Comparison of ENCODE assay signal across 1 cellular context in genomic region chr10:29766753-29767152, GRCh38.
TF ChIP-seq lines count a peak whose summit lies in the region.

No MANE protein-coding gene starts in this region.

TF ChIP-seq in GM23338, 12 proteins besides CTCF, POLR2A, EP300 and RAD21 (continued from another document):
- TF ChIP-seq, protein P1, sequence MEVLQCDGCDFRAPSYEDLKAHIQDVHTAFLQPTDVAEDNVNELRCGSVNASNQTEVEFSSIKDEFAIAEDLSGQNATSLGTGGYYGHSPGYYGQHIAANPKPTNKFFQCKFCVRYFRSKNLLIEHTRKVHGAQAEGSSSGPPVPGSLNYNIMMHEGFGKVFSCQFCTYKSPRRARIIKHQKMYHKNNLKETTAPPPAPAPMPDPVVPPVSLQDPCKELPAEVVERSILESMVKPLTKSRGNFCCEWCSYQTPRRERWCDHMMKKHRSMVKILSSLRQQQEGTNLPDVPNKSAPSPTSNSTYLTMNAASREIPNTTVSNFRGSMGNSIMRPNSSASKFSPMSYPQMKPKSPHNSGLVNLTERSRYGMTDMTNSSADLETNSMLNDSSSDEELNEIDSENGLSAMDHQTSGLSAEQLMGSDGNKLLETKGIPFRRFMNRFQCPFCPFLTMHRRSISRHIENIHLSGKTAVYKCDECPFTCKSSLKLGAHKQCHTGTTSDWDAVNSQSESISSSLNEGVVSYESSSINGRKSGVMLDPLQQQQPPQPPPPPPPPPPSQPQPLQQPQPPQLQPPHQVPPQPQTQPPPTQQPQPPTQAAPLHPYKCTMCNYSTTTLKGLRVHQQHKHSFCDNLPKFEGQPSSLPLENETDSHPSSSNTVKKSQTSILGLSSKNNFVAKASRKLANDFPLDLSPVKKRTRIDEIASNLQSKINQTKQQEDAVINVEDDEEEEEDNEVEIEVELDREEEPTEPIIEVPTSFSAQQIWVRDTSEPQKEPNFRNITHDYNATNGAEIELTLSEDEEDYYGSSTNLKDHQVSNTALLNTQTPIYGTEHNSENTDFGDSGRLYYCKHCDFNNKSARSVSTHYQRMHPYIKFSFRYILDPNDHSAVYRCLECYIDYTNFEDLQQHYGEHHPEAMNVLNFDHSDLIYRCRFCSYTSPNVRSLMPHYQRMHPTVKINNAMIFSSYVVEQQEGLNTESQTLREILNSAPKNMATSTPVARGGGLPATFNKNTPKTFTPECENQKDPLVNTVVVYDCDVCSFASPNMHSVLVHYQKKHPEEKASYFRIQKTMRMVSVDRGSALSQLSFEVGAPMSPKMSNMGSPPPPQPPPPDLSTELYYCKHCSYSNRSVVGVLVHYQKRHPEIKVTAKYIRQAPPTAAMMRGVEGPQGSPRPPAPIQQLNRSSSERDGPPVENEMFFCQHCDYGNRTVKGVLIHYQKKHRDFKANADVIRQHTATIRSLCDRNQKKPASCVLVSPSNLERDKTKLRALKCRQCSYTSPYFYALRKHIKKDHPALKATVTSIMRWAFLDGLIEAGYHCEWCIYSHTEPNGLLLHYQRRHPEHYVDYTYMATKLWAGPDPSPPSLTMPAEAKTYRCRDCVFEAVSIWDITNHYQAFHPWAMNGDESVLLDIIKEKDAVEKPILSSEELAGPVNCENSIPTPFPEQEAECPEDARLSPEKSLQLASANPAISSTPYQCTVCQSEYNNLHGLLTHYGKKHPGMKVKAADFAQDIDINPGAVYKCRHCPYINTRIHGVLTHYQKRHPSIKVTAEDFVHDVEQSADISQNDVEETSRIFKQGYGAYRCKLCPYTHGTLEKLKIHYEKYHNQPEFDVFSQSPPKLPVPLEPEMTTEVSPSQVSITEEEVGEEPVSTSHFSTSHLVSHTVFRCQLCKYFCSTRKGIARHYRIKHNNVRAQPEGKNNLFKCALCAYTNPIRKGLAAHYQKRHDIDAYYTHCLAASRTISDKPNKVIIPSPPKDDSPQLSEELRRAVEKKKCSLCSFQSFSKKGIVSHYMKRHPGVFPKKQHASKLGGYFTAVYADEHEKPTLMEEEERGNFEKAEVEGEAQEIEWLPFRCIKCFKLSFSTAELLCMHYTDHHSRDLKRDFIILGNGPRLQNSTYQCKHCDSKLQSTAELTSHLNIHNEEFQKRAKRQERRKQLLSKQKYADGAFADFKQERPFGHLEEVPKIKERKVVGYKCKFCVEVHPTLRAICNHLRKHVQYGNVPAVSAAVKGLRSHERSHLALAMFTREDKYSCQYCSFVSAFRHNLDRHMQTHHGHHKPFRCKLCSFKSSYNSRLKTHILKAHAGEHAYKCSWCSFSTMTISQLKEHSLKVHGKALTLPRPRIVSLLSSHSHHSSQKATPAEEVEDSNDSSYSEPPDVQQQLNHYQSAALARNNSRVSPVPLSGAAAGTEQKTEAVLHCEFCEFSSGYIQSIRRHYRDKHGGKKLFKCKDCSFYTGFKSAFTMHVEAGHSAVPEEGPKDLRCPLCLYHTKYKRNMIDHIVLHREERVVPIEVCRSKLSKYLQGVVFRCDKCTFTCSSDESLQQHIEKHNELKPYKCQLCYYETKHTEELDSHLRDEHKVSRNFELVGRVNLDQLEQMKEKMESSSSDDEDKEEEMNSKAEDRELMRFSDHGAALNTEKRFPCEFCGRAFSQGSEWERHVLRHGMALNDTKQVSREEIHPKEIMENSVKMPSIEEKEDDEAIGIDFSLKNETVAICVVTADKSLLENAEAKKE (CRISPR knock-in tag; IDR thresholded peaks at IDR 0.05) = no peak
- TF ChIP-seq ZNF114 (CRISPR knock-in tag; IDR thresholded peaks at IDR 0.05) = no peak
